16 cellular contexts compared by ENCODE assay signal in genomic region chr6:33927551-33927950, GRCh38.
A peak's percentile ranks its signal among the peaks of the same experiment; 100 is the strongest.
DNase-seq lines count a peak whose midpoint lies in the region; TF ChIP-seq lines count a peak whose summit lies in the region.
"Had no signal": no experiment of that assay in that cellular context is flagged by ENCODE, and none has a peak within 500 bp of the region (broad histone marks: within the 10 kb centered on the region; RNA-seq: fewer than 3 reads in every experiment).

No MANE protein-coding gene starts in this region.

- no peak overlapping the region for H3K4me3 ChIP-seq in fibroblast of mammary gland (ENCODE audit: control insufficient read depth, low read depth, low read length)
- H3K4me3 ChIP-seq: GM23338 had no signal

- peak; percentile 51 for DNase-seq in GM04503 (ENCODE audit: low read depth)
- DNase-seq in RPMI7951 (ENCODE audit: low read depth), result peak; percentile 68
- peak; percentile 87 for DNase-seq in fibroblast of mammary gland (ENCODE audit: low read depth)
- peak; percentile 48 for DNase-seq in putamen (ENCODE audit: low spot score)
- DNase-seq in AML-193 (lab: John Stamatoyannopoulos, UW), result no peak
- no peak for DNase-seq in dermis blood vessel endothelial cell
- no peak for DNase-seq in cerebellar nuclear complex (lab: John Stamatoyannopoulos, UW)
- no peak for DNase-seq in activated CD4-positive, CD25-positive, alpha-beta regulatory T cell (lab: John Stamatoyannopoulos, UW)
- DNase-seq: activated CD8-positive, alpha-beta memory T cell treated with anti-CD3 and anti-CD28 coated beads, Interleukin-2, amount 50 U/mL, for 48 hours; activated naive CD8-positive, alpha-beta T cell treated with anti-CD3 and anti-CD28 coated beads for 36 hours; midbrain; NCI-H1105 treated with DMSO at 0.1 percent for 48 hours; NCI-H510A treated with DMSO at 0.1 percent for 48 hours; retina; SIG-M5 had no signal

- no peak for TF ChIP-seq CTCF in fibroblast of mammary gland (conservative IDR thresholded peaks at IDR 0.05; ENCODE audit: control insufficient read depth, insufficient read depth, low read depth, low read length)

Comparison
In these comparisons a context has a peak if more than half of its experiments do, and no peak if none do; other contexts are left out.
1. DNase-seq: peak in GM04503 (single experiment), RPMI7951 (single experiment), fibroblast of mammary gland (single experiment) and putamen (single experiment); none in AML-193 (0 of 2), dermis blood vessel endothelial cell (single experiment), cerebellar nuclear complex (0 of 2) and activated CD4-positive, CD25-positive, alpha-beta regulatory T cell (0 of 4).